ENCODE assay signal across 15 cellular contexts in genomic region chr16:79165541-79165940, GRCh38.
"Had no signal": no experiment of that assay in that cellular context is flagged by ENCODE, and none has a peak within 500 bp of the region (broad histone marks: within the 10 kb centered on the region; RNA-seq: fewer than 3 reads in every experiment).

No MANE protein-coding gene starts in this region.

- H3K4me3 Mint-ChIP-seq: activated CD4-positive, alpha-beta T cell treated with anti-CD3 and anti-CD28 coated beads, Interleukin-2, amount 10 ng/mL, durations not matched to agents 24 days and 14 days; activated naive CD8-positive, alpha-beta T cell treated with anti-CD3 and anti-CD28 coated beads for 36 hours; activated T-cell treated with anti-CD3 and anti-CD28 coated beads, Interleukin-2, amount 50 U/mL, for 72 hours; natural killer cell treated with Interleukin-12 subunit alpha and Interleukin-12 subunit beta and Interleukin-15 and Interleukin-18, amount 100 ng/mL, for 72 hours; stimulated activated memory B cell treated with anti-CD40 and anti-IgM and Interleukin-4, amounts not matched to agents 10 μg/mL and 1 μg/mL and 100 μg/mL, for 72 hours; T-helper 17 cell had no signal

- DNase-seq: activated CD4-positive, alpha-beta T cell treated with anti-CD3 and anti-CD28 coated beads, Interleukin-2, amount 10 ng/mL, durations not matched to agents 24 days and 14 days; activated CD4-positive, CD25-positive, alpha-beta regulatory T cell; activated CD8-positive, alpha-beta memory T cell treated with anti-CD3 and anti-CD28 coated beads, Interleukin-2, amount 50 U/mL, for 48 hours; activated gamma-delta T cell treated with Interleukin-2 at 50 U/mL for 16 hours; activated naive CD8-positive, alpha-beta T cell treated with anti-CD3 and anti-CD28 coated beads for 36 hours; activated T-cell treated with anti-CD3 and anti-CD28 coated beads, Interleukin-2, amount 50 U/mL, for 72 hours; amygdala; body of pancreas; islet precursor cell; left ventricle myocardium inferior; mesendoderm; T-helper 17 cell; transverse colon had no signal

- H3K36me3 ChIP-seq: left ventricle myocardium inferior, transverse colon had no signal

- H3K4me3 ChIP-seq: body of pancreas, left ventricle myocardium inferior, transverse colon had no signal

- H3K27me3 Mint-ChIP-seq: activated CD4-positive, alpha-beta T cell treated with anti-CD3 and anti-CD28 coated beads, Interleukin-2, amount 10 ng/mL, durations not matched to agents 24 days and 14 days; activated naive CD8-positive, alpha-beta T cell treated with anti-CD3 and anti-CD28 coated beads for 36 hours; natural killer cell treated with Interleukin-12 subunit alpha and Interleukin-12 subunit beta and Interleukin-15 and Interleukin-18, amount 100 ng/mL, for 72 hours; stimulated activated memory B cell treated with anti-CD40 and anti-IgM and Interleukin-4, amounts not matched to agents 10 μg/mL and 1 μg/mL and 100 μg/mL, for 72 hours; T-helper 17 cell had no signal

- H3K9me3 ChIP-seq: body of pancreas, transverse colon had no signal

- H3K27ac ChIP-seq: body of pancreas, left ventricle myocardium inferior had no signal

- ATAC-seq: activated T-cell treated with anti-CD3 and anti-CD28 coated beads, Interleukin-2, amount 50 U/mL, for 72 hours; body of pancreas; natural killer cell treated with Interleukin-12 subunit alpha and Interleukin-12 subunit beta and Interleukin-15 and Interleukin-18, amount 100 ng/mL, for 72 hours; stimulated activated memory B cell treated with anti-CD40 and anti-IgM and Interleukin-4, amounts not matched to agents 10 μg/mL and 1 μg/mL and 100 μg/mL, for 72 hours; T-helper 17 cell had no signal

- H3K4me1 ChIP-seq: body of pancreas, left ventricle myocardium inferior had no signal

- H3K27me3 ChIP-seq: body of pancreas, transverse colon had no signal

- H3K27ac Mint-ChIP-seq: activated CD4-positive, alpha-beta T cell treated with anti-CD3 and anti-CD28 coated beads, Interleukin-2, amount 10 ng/mL, durations not matched to agents 24 days and 14 days; activated naive CD8-positive, alpha-beta T cell treated with anti-CD3 and anti-CD28 coated beads for 36 hours; activated T-cell treated with anti-CD3 and anti-CD28 coated beads, Interleukin-2, amount 50 U/mL, for 72 hours; natural killer cell treated with Interleukin-12 subunit alpha and Interleukin-12 subunit beta and Interleukin-15 and Interleukin-18, amount 100 ng/mL, for 72 hours; stimulated activated memory B cell treated with anti-CD40 and anti-IgM and Interleukin-4, amounts not matched to agents 10 μg/mL and 1 μg/mL and 100 μg/mL, for 72 hours had no signal
